26 cellular contexts compared by ENCODE assay signal in the genomic region with DNA sequence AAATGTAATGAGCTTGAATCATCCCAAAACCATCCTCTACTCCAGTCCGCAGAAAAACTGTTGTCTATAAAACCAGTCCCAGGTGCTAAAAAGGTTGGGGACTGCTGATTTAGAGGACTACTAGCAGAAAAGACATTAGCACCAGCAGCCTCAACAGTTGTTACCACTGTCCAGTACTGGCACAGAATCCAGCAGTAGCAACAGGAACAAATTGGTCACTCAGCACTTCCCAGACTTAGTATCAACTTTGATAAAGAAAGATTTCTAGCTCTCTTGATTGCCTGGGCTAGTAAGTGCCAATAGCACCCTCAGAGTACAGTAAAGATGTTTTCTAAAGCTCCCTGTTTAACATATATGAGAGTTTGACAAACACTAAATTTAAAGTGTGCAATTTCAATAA.
DNase-seq lines count a peak whose midpoint lies in the region; ATAC-seq, FAIRE-seq and TF ChIP-seq lines count a peak whose summit lies in the region.
"Had no signal": no experiment of that assay in that cellular context is flagged by ENCODE, and none has a peak within 500 bp of the region (broad histone marks: within the 10 kb centered on the region; RNA-seq: fewer than 3 reads in every experiment).

No MANE protein-coding gene starts in this region.

- H3K9me3 Mint-ChIP-seq in stimulated activated effector memory CD8-positive, alpha-beta T cell treated with anti-CD3 and anti-CD28 coated beads, Interleukin-12 subunit alpha, Interleukin-12 subunit beta, amount 100 ng/mL, for 72 hours: no peaks in the 10 kb centered on the region

- no peaks in the 10 kb centered on the region for H3K36me3 Mint-ChIP-seq in stimulated activated effector memory CD8-positive, alpha-beta T cell treated with anti-CD3 and anti-CD28 coated beads, Interleukin-12 subunit alpha, Interleukin-12 subunit beta, amount 100 ng/mL, for 72 hours

- DNase-seq in Right ventricle myocardium superior (no peak), left cardiac atrium (no peak), GM12891 (ENCODE audit: insufficient read length, low spot score) (no peak), myocyte (ENCODE audit: low read depth) (peak; percentile 22), NAMALWA (ENCODE audit: low spot score) (no peak)
- DNase-seq in stimulated activated effector memory CD8-positive, alpha-beta T cell treated with anti-CD3 and anti-CD28 coated beads, Interleukin-12 subunit alpha, Interleukin-12 subunit beta, amount 100 ng/mL, for 72 hours (ENCODE audit: low spot score in 2 of 2): no peak
- DNase-seq: 8988T; ACHN; BE2C; C1 segment of cervical spinal cord; CD4-positive, alpha-beta memory T cell; CD4-positive, CD25-positive, alpha-beta regulatory T cell; CD8-positive, alpha-beta memory T cell; COR-L47; DMS 273 treated with DMSO at 0.1 percent for 48 hours; DMS153; DMS53; DMS79; DND-41; EL; GDM1 had no signal

- FAIRE-seq in GM12891 (lab: Jason Lieb, UNC): peak; percentile 9
- FAIRE-seq: A204.1, GM12878, GM19239 had no signal

- no peak overlapping the region for H3K4me3 Mint-ChIP-seq in stimulated activated effector memory CD8-positive, alpha-beta T cell treated with anti-CD3 and anti-CD28 coated beads, Interleukin-12 subunit alpha, Interleukin-12 subunit beta, amount 100 ng/mL, for 72 hours
- H3K4me3 Mint-ChIP-seq: CD14-positive monocyte; CD4-positive, alpha-beta memory T cell; CD4-positive, CD25-positive, alpha-beta regulatory T cell had no signal

- ATAC-seq in Right ventricle myocardium superior (ENCODE audit: poor library complexity): peak; percentile 68
- no peak for ATAC-seq in left cardiac atrium
- no peak for ATAC-seq in stimulated activated effector memory CD8-positive, alpha-beta T cell treated with anti-CD3 and anti-CD28 coated beads, Interleukin-12 subunit alpha, Interleukin-12 subunit beta, amount 100 ng/mL, for 72 hours
- no peak for ATAC-seq in HG03432 (IDR thresholded peaks at IDR 0.05; ENCODE audit: unreplicated experiment)
- ATAC-seq: GM12878 had no signal

- peak overlapping the region; percentile 38 for H3K27ac Mint-ChIP-seq in stimulated activated effector memory CD8-positive, alpha-beta T cell treated with anti-CD3 and anti-CD28 coated beads, Interleukin-12 subunit alpha, Interleukin-12 subunit beta, amount 100 ng/mL, for 72 hours
- H3K27ac Mint-ChIP-seq: CD14-positive monocyte; CD4-positive, alpha-beta memory T cell had no signal

- intact Hi-C loops in Right ventricle myocardium superior (cut with DNase I) (no loop called here), left cardiac atrium (cut with DNase I) (no loop called here)

- no peak for TF ChIP-seq POLR2A in GM12891 (IDR thresholded peaks at IDR 0.05; ENCODE audit: low read depth, low read length)

- H3K4me1 Mint-ChIP-seq in stimulated activated effector memory CD8-positive, alpha-beta T cell treated with anti-CD3 and anti-CD28 coated beads, Interleukin-12 subunit alpha, Interleukin-12 subunit beta, amount 100 ng/mL, for 72 hours: peaks cover 35% of the 10 kb centered on the region

TF ChIP-seq in GM12891, 5 proteins besides CTCF, POLR2A, EP300 and RAD21:
- TF ChIP-seq TAF1 (IDR thresholded peaks at IDR 0.05; ENCODE audit: low read depth, low read length) (no peak), PAX5 (IDR thresholded peaks at IDR 0.05; ENCODE audit: insufficient read depth, low read length, severe bottlenecking) (no peak), POU2F2 (IDR thresholded peaks at IDR 0.05; ENCODE audit: low read depth, low read length) (no peak), SPI1 (IDR thresholded peaks at IDR 0.05; ENCODE audit: low read depth, low read length) (no peak), POLR2AphosphoS5 (IDR thresholded peaks at IDR 0.05; ENCODE audit: low read depth, low read length) (no peak)
